Comparison of ENCODE assay signal across 28 cellular contexts in genomic region chr6:1315201-1315559, GRCh38. TPM values are rescaled to one million over a fixed set of nuclear protein-coding genes. Genes with fewer than 3 reads are reported as not detected.
DNase-seq lines count a peak whose midpoint lies in the region; ATAC-seq, FAIRE-seq and TF ChIP-seq lines count a peak whose summit lies in the region.
"Had no signal": no experiment of that assay in that cellular context is flagged by ENCODE, and none has a peak within 500 bp of the region (broad histone marks: within the 10 kb centered on the region; RNA-seq: fewer than 3 reads in every experiment).

No MANE protein-coding gene starts in this region.

- peaks cover 15% of the 10 kb centered on the region for H4K20me1 ChIP-seq in HepG2 (ENCODE audit: insufficient read depth, low read length)

- no peak overlapping the region for H3K18ac ChIP-seq in mesendoderm (ENCODE audit: low read length)

- H3K27ac ChIP-seq in HepG2 (ENCODE audit: extremely low read length, insufficient read depth, low read length): peak overlapping the region; percentile 90
- H3K27ac ChIP-seq in right lobe of liver: no peak overlapping the region
- no peak overlapping the region for H3K27ac ChIP-seq in endodermal cell (ENCODE audit: low read depth, low read length)
- H3K27ac ChIP-seq in mesendoderm (ENCODE audit: low read depth, low read length): no peak overlapping the region
- H3K27ac ChIP-seq: BLaER1 treated with 17β-estradiol and CSF1 and Interleukin-3, amounts not matched to agents 10 nM and 100 nM; GM23248; neutrophil; VCaP had no signal

- POLR2A ChIA-PET in HepG2 (lab: Yijun Ruan, JAX): interaction anchor here (1.2 to 12.0 kb wide), 10 partner anchors 10 to 402 kb away, joined by 3 to 900 read pairs (median 81); no protein-coding TSS in a partner anchor
- POLR2A ChIA-PET in activated CD4-positive, alpha-beta memory T cell treated with anti-CD3 and anti-CD28 coated beads, Interleukin-2, amount 10 ng/mL, durations not matched to agents 7 days and 5 days (lab: Charles Lee): no interaction called here

- H2BK120ac ChIP-seq in mesendoderm (ENCODE audit: low read depth, low read length): no peak overlapping the region

- BruUV-seq in HepG2 (replicated peaks; lab: Mats Ljungman, UMichigan): no TSS peak

- no peaks in the 10 kb centered on the region for H3K79me1 ChIP-seq in mesendoderm (ENCODE audit: low read length)

- H3K36me3 Mint-ChIP-seq in endodermal cell (ENCODE audit: low read depth) (peaks cover 4% of the 10 kb centered on the region), natural killer cell (no peaks in the 10 kb centered on the region)
- peaks cover 9% of the 10 kb centered on the region for H3K36me3 Mint-ChIP-seq in activated CD4-positive, alpha-beta memory T cell treated with anti-CD3 and anti-CD28 coated beads, Interleukin-2, amount 10 ng/mL, durations not matched to agents 7 days and 5 days (ENCODE audit: low read depth)

- H3K27me3 ChIP-seq in HepG2 (ENCODE audit: control insufficient read depth in 1 of 2, insufficient read depth in 2 of 2, low read length in 2 of 2) (no peaks in the 10 kb centered on the region; a peak in 1 of 5 replicates), right lobe of liver (peaks cover 0 to 13% of the 10 kb centered on the region in 2 donors), endodermal cell (ENCODE audit: control insufficient read depth, insufficient read depth, low read length, poor library complexity, severe bottlenecking) (peaks cover 51% of the 10 kb centered on the region), mesendoderm (ENCODE audit: insufficient read depth, low read length, poor library complexity) (peaks cover 39% of the 10 kb centered on the region)

- TF ChIP-seq RAD21 in HepG2 (CRISPR knock-in tag; IDR thresholded peaks at IDR 0.05): no peak

- no peak for ATAC-seq in HepG2
- no peak for ATAC-seq in right lobe of liver
- no peak for ATAC-seq in natural killer cell
- no peak for ATAC-seq in HG02852 (IDR thresholded peaks at IDR 0.05; ENCODE audit: unreplicated experiment)
- ATAC-seq: K562 had no signal

- H3K9me3 ChIP-seq in HepG2 (ENCODE audit: low read length) (no peaks in the 10 kb centered on the region), right lobe of liver (no peaks in the 10 kb centered on the region), endodermal cell (ENCODE audit: control insufficient read depth, low read length) (no peaks in the 10 kb centered on the region)
- H3K9me3 ChIP-seq: neutrophil had no signal

- CTCF ChIA-PET in HepG2 (lab: Yijun Ruan, JAX; ENCODE audit: low intra/inter-chr PET ratio, low total read pairs): interaction anchor here (3.6 kb wide), 1 partner anchor 20 kb away, joined by 22 read pairs; no protein-coding TSS in a partner anchor
- CTCF ChIA-PET in activated CD4-positive, alpha-beta memory T cell treated with anti-CD3 and anti-CD28 coated beads, Interleukin-2, amount 10 ng/mL, durations not matched to agents 7 days and 5 days (lab: Charles Lee): no interaction called here

- FAIRE-seq in HepG2 (lab: Jason Lieb, UNC): peak; percentile 23
- FAIRE-seq: GM12891, K562 had no signal

- H3K4me3 Mint-ChIP-seq in endodermal cell (peak overlapping the region; percentile 80), natural killer cell (peak overlapping the region; percentile 70)
- H3K4me3 Mint-ChIP-seq in activated CD4-positive, alpha-beta memory T cell treated with anti-CD3 and anti-CD28 coated beads, Interleukin-2, amount 10 ng/mL, durations not matched to agents 7 days and 5 days: no peak overlapping the region

- in situ Hi-C loops in HepG2 (cut with HindIII; ENCODE audit: extremely low pct_ligation_motif_present, low pct_unique_long_range_greater_than_20kb): no loop called here

- H3K36me3 ChIP-seq in HepG2 (replicated peaks in 1 of 2; ENCODE audit: control insufficient read depth in 1 of 2, insufficient read depth in 2 of 2, low read length in 2 of 2) (no peaks in the 10 kb centered on the region), right lobe of liver (no peaks in the 10 kb centered on the region), endodermal cell (ENCODE audit: control insufficient read depth, insufficient read depth, low read length) (peaks cover 14% of the 10 kb centered on the region), mesendoderm (ENCODE audit: control insufficient read depth, insufficient read depth, low read length) (no peaks in the 10 kb centered on the region)
- H3K36me3 ChIP-seq: BLaER1 treated with 17β-estradiol and CSF1 and Interleukin-3, amounts not matched to agents 10 nM and 100 nM; neutrophil had no signal

- H3K4me1 Mint-ChIP-seq in endodermal cell: peaks cover 26% of the 10 kb centered on the region
- peaks cover 12 to 21% of the 10 kb centered on the region in 2 donors for H3K4me1 Mint-ChIP-seq in natural killer cell
- H3K4me1 Mint-ChIP-seq in activated CD4-positive, alpha-beta memory T cell treated with anti-CD3 and anti-CD28 coated beads, Interleukin-2, amount 10 ng/mL, durations not matched to agents 7 days and 5 days: peaks cover 26% of the 10 kb centered on the region

- TF ChIP-seq CTCF in HepG2 (CRISPR knock-in tag; IDR thresholded peaks at IDR 0.05) (no peak), right lobe of liver (IDR thresholded peaks at IDR 0.05) (no peak), endodermal cell (conservative IDR thresholded peaks at IDR 0.05) (no peak), natural killer cell (IDR thresholded peaks at IDR 0.05) (no peak)

- no peak overlapping the region for H2BK15ac ChIP-seq in mesendoderm (replicated peaks; ENCODE audit: low read depth)

- peak overlapping the region; percentile 98 for H3K4me2 ChIP-seq in HepG2 (ENCODE audit: low read depth, low read length)
- H3K4me2 ChIP-seq in mesendoderm (ENCODE audit: low read length): no peak overlapping the region

- no peak overlapping the region for H3K4ac ChIP-seq in mesendoderm (ENCODE audit: low read depth, low read length)

- H2AK5ac ChIP-seq in mesendoderm (ENCODE audit: low read length): no peak overlapping the region

- H3K4me1 ChIP-seq in HepG2 (ENCODE audit: insufficient read depth, low read length) (peaks cover 37% of the 10 kb centered on the region), right lobe of liver (peaks cover 0 to 13% (median 2%) of the 10 kb centered on the region in 4 donors), endodermal cell (ENCODE audit: control insufficient read depth, insufficient read depth, low read length) (peaks cover 5% of the 10 kb centered on the region), mesendoderm (ENCODE audit: control insufficient read depth, low read depth, low read length) (peaks cover 3% of the 10 kb centered on the region)

- H3K9ac ChIP-seq in HepG2 (ENCODE audit: insufficient read depth, low read depth, low read length): peak overlapping the region; percentile 86
- peak overlapping the region; percentile 87 for H3K9ac ChIP-seq in endodermal cell (ENCODE audit: extremely low read depth, low read length, poor library complexity, severe bottlenecking)
- H3K9ac ChIP-seq in mesendoderm (ENCODE audit: low read length): no peak overlapping the region
- H3K9ac ChIP-seq: BLaER1 treated with 17β-estradiol and CSF1 and Interleukin-3, amounts not matched to agents 10 nM and 100 nM; GM23248 had no signal

- H3K27me3 Mint-ChIP-seq in endodermal cell (ENCODE audit: insufficient read depth) (peaks cover 63% of the 10 kb centered on the region), natural killer cell (ENCODE audit: low read depth in 2 of 2) (peaks cover 46% of the 10 kb centered on the region in 2 donors)
- peaks cover 44% of the 10 kb centered on the region for H3K27me3 Mint-ChIP-seq in activated CD4-positive, alpha-beta memory T cell treated with anti-CD3 and anti-CD28 coated beads, Interleukin-2, amount 10 ng/mL, durations not matched to agents 7 days and 5 days

- no peak overlapping the region for H2BK5ac ChIP-seq in mesendoderm (ENCODE audit: low read length)

- H3K23ac ChIP-seq in mesendoderm (ENCODE audit: low read length): no peak overlapping the region

- no peak overlapping the region for H3K27ac Mint-ChIP-seq in endodermal cell
- H3K27ac Mint-ChIP-seq in natural killer cell: no peak overlapping the region
- no peak overlapping the region for H3K27ac Mint-ChIP-seq in activated CD4-positive, alpha-beta memory T cell treated with anti-CD3 and anti-CD28 coated beads, Interleukin-2, amount 10 ng/mL, durations not matched to agents 7 days and 5 days
- H3K27ac Mint-ChIP-seq: activated CD4-positive, alpha-beta memory T cell treated with anti-CD3 and anti-CD28 coated beads for 36 hours; mesothelial cell of epicardium had no signal

- H3K56ac ChIP-seq in mesendoderm (ENCODE audit: low read length): no peak overlapping the region

- intact Hi-C loops in HepG2 (cut with micrococcal nuclease; ENCODE audit: unreplicated experiment) (no loop called here), right lobe of liver (cut with DNase I) (no loop called here), natural killer cell (cut with micrococcal nuclease) (no loop called here)

- H4K5ac ChIP-seq in mesendoderm (ENCODE audit: low read length): no peak overlapping the region

- TF ChIP-seq EP300 in HepG2 (IDR thresholded peaks at IDR 0.05; ENCODE audit: low read depth in 2 of 2, low read length in 2 of 2): no peak
- no peak for TF ChIP-seq EP300 in HepG2 (CRISPR knock-in tag; IDR thresholded peaks at IDR 0.05; ENCODE audit: borderline replicate concordance)

- H2AFZ ChIP-seq in HepG2 (ENCODE audit: low read length): no peak overlapping the region
- H2AFZ ChIP-seq: GM23248 had no signal

- WGBS in HepG2 (ENCODE audit: low lambda C conversion rate): 20% methylated on average over 1 of the region's 1 CpG
- 44% methylated on average over 1 of the region's 1 CpG for WGBS in right lobe of liver (ENCODE audit: insufficient coverage, low coverage, low lambda C conversion rate, missing lambda C conversion rate)
- WGBS in endodermal cell (ENCODE audit: insufficient coverage in 1 of 2, insufficient read length in 1 of 2), 2 experiments: 69 to 73% methylated on average over 1 of the region's 1 CpG
- no CpG with 5 or more reads among the region's 1 CpG for whole genome bisulfite sequencing in mesendoderm (ENCODE audit: extremely low coverage, insufficient coverage, low lambda C conversion rate)

- peak overlapping the region; percentile 89 to 98 (median 98); a peak in 5 of 6 replicates for H3K4me3 ChIP-seq in HepG2 (replicated peaks in 1 of 3; ENCODE audit: insufficient read depth in 1 of 3, low read depth in 2 of 3, low read length in 3 of 3)
- no peak overlapping the region for H3K4me3 ChIP-seq in right lobe of liver
- peak overlapping the region; percentile 89 for H3K4me3 ChIP-seq in endodermal cell (ENCODE audit: low read length)
- no peak overlapping the region for H3K4me3 ChIP-seq in mesendoderm (ENCODE audit: low read length)
- H3K4me3 ChIP-seq: GM23248, K562 had no signal

- peaks cover 12% of the 10 kb centered on the region for H3K9me3 Mint-ChIP-seq in endodermal cell
- H3K9me3 Mint-ChIP-seq in natural killer cell: no peaks in the 10 kb centered on the region
- no peaks in the 10 kb centered on the region for H3K9me3 Mint-ChIP-seq in activated CD4-positive, alpha-beta memory T cell treated with anti-CD3 and anti-CD28 coated beads, Interleukin-2, amount 10 ng/mL, durations not matched to agents 7 days and 5 days
- H3K9me3 Mint-ChIP-seq: activated CD4-positive, alpha-beta memory T cell treated with anti-CD3 and anti-CD28 coated beads for 36 hours had no signal

- H3K79me2 ChIP-seq in HepG2 (ENCODE audit: insufficient read depth, low read length) (peaks cover 33% of the 10 kb centered on the region), mesendoderm (ENCODE audit: control insufficient read depth, insufficient read depth, low read length) (no peaks in the 10 kb centered on the region)

- DNase-seq in HepG2 (ENCODE audit: low spot score) (no peak), right lobe of liver (no peak), endodermal cell (no peak), natural killer cell (no peak), erythroblast (lab: John Stamatoyannopoulos, UW) (no peak), mesendoderm (no peak)
- no peak for DNase-seq in activated CD4-positive, alpha-beta memory T cell treated with anti-CD3 and anti-CD28 coated beads, Interleukin-2, amount 10 ng/mL, durations not matched to agents 7 days and 5 days
- DNase-seq: activated CD4-positive, alpha-beta memory T cell treated with anti-CD3 and anti-CD28 coated beads for 36 hours; activated naive CD4-positive, alpha-beta T cell; activated T-cell treated with anti-CD3 and anti-CD28 coated beads for 4 hours; anterior cingulate cortex; central memory CD4-positive, alpha-beta T cell; DMS53; glutamatergic neuron; GM23248; MM.1S; NCI-H1694; NCI-H69; SIG-M5; stimulated activated CD4-positive, alpha-beta T cell treated with anti-CD3 and anti-CD28 coated beads, Interleukin-12 subunit alpha, Interleukin-12 subunit beta, amount 100 ng/mL, for 4 hours; T-helper 2 cell had no signal

- TF ChIP-seq POLR2A in HepG2 (IDR thresholded peaks at IDR 0.05; ENCODE audit: insufficient read depth in 1 of 2, low read depth in 2 of 2, low read length in 2 of 2) (no peak), right lobe of liver (IDR thresholded peaks at IDR 0.05) (no peak), erythroblast (IDR thresholded peaks at IDR 0.05; ENCODE audit: low read length) (no peak)

- no peak overlapping the region for H4K8ac ChIP-seq in mesendoderm (ENCODE audit: low read depth, low read length)

RNA-seq across cellular contexts. Expression of gene FOXQ1, which starts 3.3 kb away (rescaled TPM):
- total RNA-seq in HepG2 (2016; rRNA removed; fragmentation: Illumina TruSeq; extraction: Trizol) (39.2 and 39.8 TPM in 2 replicates), right lobe of liver (1 to 10 TPM in 1 of 6 experiments, under 1 TPM in 5; 0.12 to 4.0 (median 0.23) TPM), endodermal cell (10 to 100 TPM in 1 of 2 donors, 1 to 10 TPM in 1; 7.8 to 41.3 TPM), natural killer cell (not detected)
- 15.7 and 16.9 TPM in 2 replicates for total RNA-seq in HepG2 (2016; cell fraction: cytosol; rRNA removed; fragmentation: Illumina TruSeq; extraction: Trizol; ENCODE audit: low read depth)
- total RNA-seq in HepG2 (2016; cell fraction: insoluble cytoplasmic fraction; rRNA removed; fragmentation: Illumina TruSeq; extraction: Trizol): 33.8 and 40.6 TPM in 2 replicates
- 48.5 and 52.3 TPM in 2 replicates for total RNA-seq in HepG2 (2016; cell fraction: membrane; rRNA removed; fragmentation: Illumina TruSeq; extraction: Trizol)
- total RNA-seq in HepG2 (2016; cell fraction: nucleus; rRNA removed; fragmentation: Illumina TruSeq; extraction: Trizol): 33.3 and 37.9 TPM in 2 replicates
- 25.3 and 35.2 TPM in 2 replicates for polyA plus RNA-seq in HepG2 (2011; rRNA removed)
- polyA plus RNA-seq in HepG2 (2011; cell fraction: cytosol; rRNA removed): 23.3 and 28.0 TPM in 2 replicates
- 24.4 and 38.2 TPM in 2 replicates for polyA plus RNA-seq in HepG2 (2011; cell fraction: nucleus; rRNA removed)
- 29.4 and 33.5 TPM in 2 replicates for polyA plus RNA-seq in HepG2 (2012)
- polyA plus RNA-seq in HepG2 (2016; cell fraction: cytosol; fragmentation: Illumina TruSeq; extraction: Trizol; ENCODE audit: low read depth): 14.0 and 20.5 TPM in 2 replicates
- 80.2 and 86.7 TPM in 2 replicates for polyA plus RNA-seq in HepG2 (2016; cell fraction: insoluble cytoplasmic fraction; fragmentation: Illumina TruSeq; extraction: Trizol; ENCODE audit: low read depth)
- polyA plus RNA-seq in HepG2 (2016; cell fraction: membrane; fragmentation: Illumina TruSeq; extraction: Trizol; ENCODE audit: low read depth): 44.4 and 57.9 TPM in 2 replicates
- 69.2 and 74.9 TPM in 2 replicates for polyA plus RNA-seq in HepG2 (2016; cell fraction: nucleus; fragmentation: Illumina TruSeq; extraction: Trizol; ENCODE audit: insufficient read depth, low read depth)
- polyA minus RNA-seq in HepG2 (2011; rRNA and poly(A)+ RNA removed; ENCODE audit: low replicate concordance): 8.1 and 73.3 TPM in 2 replicates
- polyA minus RNA-seq in HepG2 (2011; cell fraction: cytosol; rRNA and poly(A)+ RNA removed): 46.4 and 59.0 TPM in 2 replicates
- polyA minus RNA-seq in HepG2 (2011; cell fraction: nucleus; rRNA and poly(A)+ RNA removed): 48.1 and 66.8 TPM in 2 replicates
- polyA plus RNA-seq in endodermal cell (2013, experiment 1 of 2): 13.9 TPM
- polyA plus RNA-seq in endodermal cell (2013, experiment 2 of 2): 19.2 TPM
- total RNA-seq in activated CD4-positive, alpha-beta memory T cell treated with anti-CD3 and anti-CD28 coated beads, Interleukin-2, amount 10 ng/mL, durations not matched to agents 7 days and 5 days: not detected
- 0.35 TPM for polyA plus RNA-seq in mesendoderm (2013, experiment 1 of 2)
- 0.28 TPM for polyA plus RNA-seq in mesendoderm (2013, experiment 2 of 2)
- total RNA-seq: activated CD4-positive, alpha-beta memory T cell treated with anti-CD3 and anti-CD28 coated beads for 36 hours; K562 had no signal
- polyA plus RNA-seq: GM23248, K562 had no signal

Comparison
In these comparisons a context has a peak if more than half of its experiments do, and no peak if none do; other contexts are left out.
1. H3K4me3 ChIP-seq: peak in HepG2 (3 of 3) and endodermal cell (single experiment); none in right lobe of liver (0 of 3) and mesendoderm (single experiment).